In the genomic region with DNA sequence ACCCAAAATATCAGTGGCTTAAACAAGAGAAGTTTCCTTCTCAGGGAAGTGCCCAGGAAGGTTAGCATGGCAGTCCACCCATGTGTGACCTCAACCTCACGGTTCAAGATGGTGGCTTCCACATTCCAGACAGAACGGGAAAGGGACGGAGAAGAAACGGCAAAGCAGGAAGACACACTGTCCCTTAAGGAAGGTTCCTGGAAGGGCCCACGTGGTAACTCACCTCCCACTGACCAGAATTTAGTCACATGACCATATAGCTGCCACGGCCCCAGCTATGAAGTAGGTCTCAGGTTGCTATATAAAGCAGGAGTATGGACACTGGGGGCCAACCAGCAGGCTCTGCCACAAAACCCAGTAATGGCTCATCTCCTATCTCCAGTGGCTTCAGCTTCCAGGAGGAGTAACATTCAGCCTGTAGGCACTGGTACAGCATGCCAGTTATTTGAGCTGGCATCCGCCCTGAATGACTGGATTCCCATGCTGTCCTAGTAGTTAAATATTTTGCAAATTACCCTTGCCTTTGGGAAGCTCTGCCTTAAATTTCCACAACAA, we compare ENCODE assay signal across 1 cellular context.
TF ChIP-seq lines count a peak whose summit lies in the region.

No MANE protein-coding gene starts in this region.

TF ChIP-seq in GM23338, 12 proteins besides CTCF, POLR2A, EP300 and RAD21 (continued from another document):
- TF ChIP-seq, protein P1, sequence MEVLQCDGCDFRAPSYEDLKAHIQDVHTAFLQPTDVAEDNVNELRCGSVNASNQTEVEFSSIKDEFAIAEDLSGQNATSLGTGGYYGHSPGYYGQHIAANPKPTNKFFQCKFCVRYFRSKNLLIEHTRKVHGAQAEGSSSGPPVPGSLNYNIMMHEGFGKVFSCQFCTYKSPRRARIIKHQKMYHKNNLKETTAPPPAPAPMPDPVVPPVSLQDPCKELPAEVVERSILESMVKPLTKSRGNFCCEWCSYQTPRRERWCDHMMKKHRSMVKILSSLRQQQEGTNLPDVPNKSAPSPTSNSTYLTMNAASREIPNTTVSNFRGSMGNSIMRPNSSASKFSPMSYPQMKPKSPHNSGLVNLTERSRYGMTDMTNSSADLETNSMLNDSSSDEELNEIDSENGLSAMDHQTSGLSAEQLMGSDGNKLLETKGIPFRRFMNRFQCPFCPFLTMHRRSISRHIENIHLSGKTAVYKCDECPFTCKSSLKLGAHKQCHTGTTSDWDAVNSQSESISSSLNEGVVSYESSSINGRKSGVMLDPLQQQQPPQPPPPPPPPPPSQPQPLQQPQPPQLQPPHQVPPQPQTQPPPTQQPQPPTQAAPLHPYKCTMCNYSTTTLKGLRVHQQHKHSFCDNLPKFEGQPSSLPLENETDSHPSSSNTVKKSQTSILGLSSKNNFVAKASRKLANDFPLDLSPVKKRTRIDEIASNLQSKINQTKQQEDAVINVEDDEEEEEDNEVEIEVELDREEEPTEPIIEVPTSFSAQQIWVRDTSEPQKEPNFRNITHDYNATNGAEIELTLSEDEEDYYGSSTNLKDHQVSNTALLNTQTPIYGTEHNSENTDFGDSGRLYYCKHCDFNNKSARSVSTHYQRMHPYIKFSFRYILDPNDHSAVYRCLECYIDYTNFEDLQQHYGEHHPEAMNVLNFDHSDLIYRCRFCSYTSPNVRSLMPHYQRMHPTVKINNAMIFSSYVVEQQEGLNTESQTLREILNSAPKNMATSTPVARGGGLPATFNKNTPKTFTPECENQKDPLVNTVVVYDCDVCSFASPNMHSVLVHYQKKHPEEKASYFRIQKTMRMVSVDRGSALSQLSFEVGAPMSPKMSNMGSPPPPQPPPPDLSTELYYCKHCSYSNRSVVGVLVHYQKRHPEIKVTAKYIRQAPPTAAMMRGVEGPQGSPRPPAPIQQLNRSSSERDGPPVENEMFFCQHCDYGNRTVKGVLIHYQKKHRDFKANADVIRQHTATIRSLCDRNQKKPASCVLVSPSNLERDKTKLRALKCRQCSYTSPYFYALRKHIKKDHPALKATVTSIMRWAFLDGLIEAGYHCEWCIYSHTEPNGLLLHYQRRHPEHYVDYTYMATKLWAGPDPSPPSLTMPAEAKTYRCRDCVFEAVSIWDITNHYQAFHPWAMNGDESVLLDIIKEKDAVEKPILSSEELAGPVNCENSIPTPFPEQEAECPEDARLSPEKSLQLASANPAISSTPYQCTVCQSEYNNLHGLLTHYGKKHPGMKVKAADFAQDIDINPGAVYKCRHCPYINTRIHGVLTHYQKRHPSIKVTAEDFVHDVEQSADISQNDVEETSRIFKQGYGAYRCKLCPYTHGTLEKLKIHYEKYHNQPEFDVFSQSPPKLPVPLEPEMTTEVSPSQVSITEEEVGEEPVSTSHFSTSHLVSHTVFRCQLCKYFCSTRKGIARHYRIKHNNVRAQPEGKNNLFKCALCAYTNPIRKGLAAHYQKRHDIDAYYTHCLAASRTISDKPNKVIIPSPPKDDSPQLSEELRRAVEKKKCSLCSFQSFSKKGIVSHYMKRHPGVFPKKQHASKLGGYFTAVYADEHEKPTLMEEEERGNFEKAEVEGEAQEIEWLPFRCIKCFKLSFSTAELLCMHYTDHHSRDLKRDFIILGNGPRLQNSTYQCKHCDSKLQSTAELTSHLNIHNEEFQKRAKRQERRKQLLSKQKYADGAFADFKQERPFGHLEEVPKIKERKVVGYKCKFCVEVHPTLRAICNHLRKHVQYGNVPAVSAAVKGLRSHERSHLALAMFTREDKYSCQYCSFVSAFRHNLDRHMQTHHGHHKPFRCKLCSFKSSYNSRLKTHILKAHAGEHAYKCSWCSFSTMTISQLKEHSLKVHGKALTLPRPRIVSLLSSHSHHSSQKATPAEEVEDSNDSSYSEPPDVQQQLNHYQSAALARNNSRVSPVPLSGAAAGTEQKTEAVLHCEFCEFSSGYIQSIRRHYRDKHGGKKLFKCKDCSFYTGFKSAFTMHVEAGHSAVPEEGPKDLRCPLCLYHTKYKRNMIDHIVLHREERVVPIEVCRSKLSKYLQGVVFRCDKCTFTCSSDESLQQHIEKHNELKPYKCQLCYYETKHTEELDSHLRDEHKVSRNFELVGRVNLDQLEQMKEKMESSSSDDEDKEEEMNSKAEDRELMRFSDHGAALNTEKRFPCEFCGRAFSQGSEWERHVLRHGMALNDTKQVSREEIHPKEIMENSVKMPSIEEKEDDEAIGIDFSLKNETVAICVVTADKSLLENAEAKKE (CRISPR knock-in tag; IDR thresholded peaks at IDR 0.05), result no peak
- TF ChIP-seq POLR2AphosphoS5 (IDR thresholded peaks at IDR 0.05; ENCODE audit: low read depth), result no peak
- no peak for TF ChIP-seq STAT1 (IDR thresholded peaks at IDR 0.05; ENCODE audit: unreplicated experiment)
- no peak for TF ChIP-seq NANOG (IDR thresholded peaks at IDR 0.05; ENCODE audit: borderline replicate concordance)
- no peak for TF ChIP-seq JUNB (IDR thresholded peaks at IDR 0.05; ENCODE audit: unreplicated experiment)
- no peak for TF ChIP-seq ZNF114 (CRISPR knock-in tag; IDR thresholded peaks at IDR 0.05)
- TF ChIP-seq CREB1 (CRISPR knock-in tag; IDR thresholded peaks at IDR 0.05; ENCODE audit: low read depth), result no peak
TF ChIP-seq in GM23338: peak in this region for 0.
